1 cellular context compared by ENCODE assay signal in the genomic region with DNA sequence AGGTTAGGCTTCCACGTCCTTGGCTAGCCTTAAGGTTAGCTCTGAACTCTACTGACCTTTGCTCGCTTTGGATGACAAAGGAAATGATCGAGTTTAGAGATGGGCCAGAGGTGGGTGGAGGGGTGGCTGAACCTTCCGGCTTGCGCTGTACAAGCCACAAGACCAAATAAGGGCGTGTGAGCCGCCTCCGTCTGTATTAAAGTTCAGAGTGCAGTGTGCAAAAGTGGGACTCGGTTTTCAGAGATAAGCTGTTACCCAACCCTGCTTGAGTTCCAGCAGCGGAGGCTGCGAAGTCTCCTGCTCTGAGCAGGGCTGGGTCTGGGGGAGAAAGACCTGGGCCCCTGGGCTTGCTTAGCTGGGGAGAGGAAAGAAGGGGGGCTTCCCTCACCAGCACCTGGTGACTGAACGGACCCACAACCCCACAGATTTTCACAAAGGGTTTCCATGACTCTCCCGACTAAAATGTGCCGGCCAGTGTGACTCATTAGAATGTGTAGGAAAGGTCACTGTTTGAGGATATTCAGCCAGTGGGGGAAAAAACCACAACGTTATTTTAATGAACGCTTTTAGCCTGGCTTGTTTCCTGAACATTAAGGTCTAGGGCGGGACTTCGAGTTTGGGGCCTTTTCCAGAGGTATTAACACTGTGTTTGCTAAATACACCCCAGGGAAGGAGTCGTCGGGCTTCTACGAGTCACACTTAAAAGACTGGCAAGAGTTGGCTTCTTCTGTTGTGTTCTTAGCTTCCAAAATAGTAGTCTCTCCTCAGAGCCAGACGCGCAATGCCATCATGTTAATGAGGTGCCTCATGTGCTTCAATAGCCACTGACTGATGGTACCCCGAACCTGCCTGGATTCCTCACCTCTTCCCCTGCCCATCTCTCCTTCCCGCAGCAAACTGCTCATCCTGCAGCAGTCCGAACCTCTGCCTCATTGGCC.
TF ChIP-seq lines count a peak whose summit lies in the region.

No MANE protein-coding gene starts in this region.

TF ChIP-seq in HepG2, 621 proteins besides CTCF, POLR2A, EP300 and RAD21 (continued from another document and continues in another):
- TF ChIP-seq ZNF275 (CRISPR knock-in tag; IDR thresholded peaks at IDR 0.05; ENCODE audit: borderline replicate concordance) (peak; percentile 16; the same call in 1 of the 2 replicates), ZNF629 (CRISPR knock-in tag; conservative IDR thresholded peaks at IDR 0.05) (peak; percentile 51; the same call in 1 of the 2 replicates), MTA3 (CRISPR knock-in tag; IDR thresholded peaks at IDR 0.05) (no peak), SIX1 (CRISPR knock-in tag; IDR thresholded peaks at IDR 0.05; ENCODE audit: borderline replicate concordance) (peak; percentile 86; the same call in 1 of the 2 replicates), LCORL (IDR thresholded peaks at IDR 0.05) (no peak), LCORL (CRISPR knock-in tag; IDR thresholded peaks at IDR 0.05) (peak; percentile 92), KDM1A (CRISPR knock-in tag; IDR thresholded peaks at IDR 0.05) (peak; percentile 52; the same call in 1 of the 2 replicates), ZNF264 (CRISPR knock-in tag; IDR thresholded peaks at IDR 0.05) (peak; percentile 77; the same call in 1 of the 2 replicates), ZNF770 (CRISPR knock-in tag; IDR thresholded peaks at IDR 0.05) (peak; percentile 68), TBL1XR1 (IDR thresholded peaks at IDR 0.05; ENCODE audit: borderline replicate concordance, low read length, partially characterized antibody) (peak; percentile 64), ZNF878 (CRISPR knock-in tag; IDR thresholded peaks at IDR 0.05) (0 out of 2 replicates have a peak, but pooled peaks have one; percentile 17), FOXO1 (CRISPR knock-in tag; IDR thresholded peaks at IDR 0.05) (peak; percentile 87), FOXA1 (IDR thresholded peaks at IDR 0.05) (no peak), FOXA1 (CRISPR knock-in tag; IDR thresholded peaks at IDR 0.05) (peak; percentile 28; the same call in 1 of the 2 replicates), TP53 (CRISPR knock-in tag; conservative IDR thresholded peaks at IDR 0.05) (no peak; the same call in 1 of the 2 replicates), RBM22 (optimal IDR thresholded peaks at IDR 0.05; ENCODE audit: low read length) (peak; percentile 55), STAT5B (CRISPR knock-in tag; IDR thresholded peaks at IDR 0.05) (peak; percentile 88; the same call in 1 of the 2 replicates), GATA4 (IDR thresholded peaks at IDR 0.05; ENCODE audit: borderline replicate concordance, low read depth) (peak; percentile 90; the same call in 1 of the 2 replicates), KLF16 (CRISPR knock-in tag; IDR thresholded peaks at IDR 0.05) (peak in 1 of 2 experiments; percentile 89; a peak in 2 of 4 replicates), ZNF761 (CRISPR knock-in tag; conservative IDR thresholded peaks at IDR 0.05) (peak; percentile 74; the same call in 1 of the 2 replicates), ZBTB3 (CRISPR knock-in tag; IDR thresholded peaks at IDR 0.05; ENCODE audit: borderline replicate concordance, low read depth) (peak; percentile 65; the same call in 1 of the 2 replicates), AHDC1 (CRISPR knock-in tag; IDR thresholded peaks at IDR 0.05; ENCODE audit: borderline replicate concordance) (peak; percentile 93; the same call in 1 of the 2 replicates), HNF4G (IDR thresholded peaks at IDR 0.05; ENCODE audit: borderline replicate concordance, low read depth, low read length) (peak; percentile 92; the same call in 1 of the 2 replicates), HNF4G (CRISPR knock-in tag; IDR thresholded peaks at IDR 0.05; ENCODE audit: borderline replicate concordance, low read depth) (peak; percentile 99), RFX3 (CRISPR knock-in tag; IDR thresholded peaks at IDR 0.05) (no peak), MXI1 (IDR thresholded peaks at IDR 0.05; ENCODE audit: borderline replicate concordance, low read depth, low read length) (peak; percentile 61; the same call in 1 of the 3 replicates), ZNF724P (CRISPR knock-in tag; IDR thresholded peaks at IDR 0.05; ENCODE audit: borderline replicate concordance) (peak; percentile 52; the same call in 1 of the 2 replicates), ZNF768 (CRISPR knock-in tag; IDR thresholded peaks at IDR 0.05) (peak; percentile 42; the same call in 1 of the 2 replicates), GMEB1 (CRISPR knock-in tag; IDR thresholded peaks at IDR 0.05; ENCODE audit: borderline replicate concordance) (peak; percentile 44; the same call in 1 of the 2 replicates), GATAD2A (CRISPR knock-in tag; IDR thresholded peaks at IDR 0.05) (peak; percentile 97), TAF15 (IDR thresholded peaks at IDR 0.05; ENCODE audit: low read depth, low read length, poor library complexity, severe bottlenecking) (no peak), SMAD1 (CRISPR knock-in tag; IDR thresholded peaks at IDR 0.05; ENCODE audit: borderline replicate concordance, low read depth) (peak; percentile 49; the same call in 1 of the 2 replicates), HOXA3 (CRISPR knock-in tag; IDR thresholded peaks at IDR 0.05) (peak; percentile 86), NFE2 (CRISPR knock-in tag; IDR thresholded peaks at IDR 0.05) (no peak), FOXM1 (CRISPR knock-in tag; IDR thresholded peaks at IDR 0.05) (no peak)
- TF ChIP-seq, protein P1, sequence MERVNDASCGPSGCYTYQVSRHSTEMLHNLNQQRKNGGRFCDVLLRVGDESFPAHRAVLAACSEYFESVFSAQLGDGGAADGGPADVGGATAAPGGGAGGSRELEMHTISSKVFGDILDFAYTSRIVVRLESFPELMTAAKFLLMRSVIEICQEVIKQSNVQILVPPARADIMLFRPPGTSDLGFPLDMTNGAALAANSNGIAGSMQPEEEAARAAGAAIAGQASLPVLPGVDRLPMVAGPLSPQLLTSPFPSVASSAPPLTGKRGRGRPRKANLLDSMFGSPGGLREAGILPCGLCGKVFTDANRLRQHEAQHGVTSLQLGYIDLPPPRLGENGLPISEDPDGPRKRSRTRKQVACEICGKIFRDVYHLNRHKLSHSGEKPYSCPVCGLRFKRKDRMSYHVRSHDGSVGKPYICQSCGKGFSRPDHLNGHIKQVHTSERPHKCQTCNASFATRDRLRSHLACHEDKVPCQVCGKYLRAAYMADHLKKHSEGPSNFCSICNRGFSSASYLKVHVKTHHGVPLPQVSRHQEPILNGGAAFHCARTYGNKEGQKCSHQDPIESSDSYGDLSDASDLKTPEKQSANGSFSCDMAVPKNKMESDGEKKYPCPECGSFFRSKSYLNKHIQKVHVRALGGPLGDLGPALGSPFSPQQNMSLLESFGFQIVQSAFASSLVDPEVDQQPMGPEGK (CRISPR knock-in tag; IDR thresholded peaks at IDR 0.05): peak; percentile 68; the same call in 1 of the 2 replicates
- TF ChIP-seq, protein P2, sequence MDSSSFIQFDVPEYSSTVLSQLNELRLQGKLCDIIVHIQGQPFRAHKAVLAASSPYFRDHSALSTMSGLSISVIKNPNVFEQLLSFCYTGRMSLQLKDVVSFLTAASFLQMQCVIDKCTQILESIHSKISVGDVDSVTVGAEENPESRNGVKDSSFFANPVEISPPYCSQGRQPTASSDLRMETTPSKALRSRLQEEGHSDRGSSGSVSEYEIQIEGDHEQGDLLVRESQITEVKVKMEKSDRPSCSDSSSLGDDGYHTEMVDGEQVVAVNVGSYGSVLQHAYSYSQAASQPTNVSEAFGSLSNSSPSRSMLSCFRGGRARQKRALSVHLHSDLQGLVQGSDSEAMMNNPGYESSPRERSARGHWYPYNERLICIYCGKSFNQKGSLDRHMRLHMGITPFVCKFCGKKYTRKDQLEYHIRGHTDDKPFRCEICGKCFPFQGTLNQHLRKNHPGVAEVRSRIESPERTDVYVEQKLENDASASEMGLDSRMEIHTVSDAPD (CRISPR knock-in tag; IDR thresholded peaks at IDR 0.05): peak; percentile 69
- TF ChIP-seq, protein P3, sequence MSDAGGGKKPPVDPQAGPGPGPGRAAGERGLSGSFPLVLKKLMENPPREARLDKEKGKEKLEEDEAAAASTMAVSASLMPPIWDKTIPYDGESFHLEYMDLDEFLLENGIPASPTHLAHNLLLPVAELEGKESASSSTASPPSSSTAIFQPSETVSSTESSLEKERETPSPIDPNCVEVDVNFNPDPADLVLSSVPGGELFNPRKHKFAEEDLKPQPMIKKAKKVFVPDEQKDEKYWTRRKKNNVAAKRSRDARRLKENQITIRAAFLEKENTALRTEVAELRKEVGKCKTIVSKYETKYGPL (CRISPR knock-in tag; IDR thresholded peaks at IDR 0.05): peak; percentile 83; the same call in 1 of the 2 replicates
- TF ChIP-seq, protein P4, sequence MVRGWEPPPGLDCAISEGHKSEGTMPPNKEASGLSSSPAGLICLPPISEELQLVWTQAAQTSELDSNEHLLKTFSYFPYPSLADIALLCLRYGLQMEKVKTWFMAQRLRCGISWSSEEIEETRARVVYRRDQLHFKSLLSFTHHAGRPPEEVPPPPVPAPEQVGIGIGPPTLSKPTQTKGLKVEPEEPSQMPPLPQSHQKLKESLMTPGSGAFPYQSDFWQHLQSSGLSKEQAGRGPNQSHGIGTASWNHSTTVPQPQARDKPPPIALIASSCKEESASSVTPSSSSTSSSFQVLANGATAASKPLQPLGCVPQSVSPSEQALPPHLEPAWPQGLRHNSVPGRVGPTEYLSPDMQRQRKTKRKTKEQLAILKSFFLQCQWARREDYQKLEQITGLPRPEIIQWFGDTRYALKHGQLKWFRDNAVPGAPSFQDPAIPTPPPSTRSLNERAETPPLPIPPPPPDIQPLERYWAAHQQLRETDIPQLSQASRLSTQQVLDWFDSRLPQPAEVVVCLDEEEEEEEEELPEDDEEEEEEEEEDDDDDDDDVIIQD (CRISPR knock-in tag; IDR thresholded peaks at IDR 0.05; ENCODE audit: low read depth): peak; percentile 91
